Comparison of ENCODE assay signal across 18 cellular contexts in the genomic region with DNA sequence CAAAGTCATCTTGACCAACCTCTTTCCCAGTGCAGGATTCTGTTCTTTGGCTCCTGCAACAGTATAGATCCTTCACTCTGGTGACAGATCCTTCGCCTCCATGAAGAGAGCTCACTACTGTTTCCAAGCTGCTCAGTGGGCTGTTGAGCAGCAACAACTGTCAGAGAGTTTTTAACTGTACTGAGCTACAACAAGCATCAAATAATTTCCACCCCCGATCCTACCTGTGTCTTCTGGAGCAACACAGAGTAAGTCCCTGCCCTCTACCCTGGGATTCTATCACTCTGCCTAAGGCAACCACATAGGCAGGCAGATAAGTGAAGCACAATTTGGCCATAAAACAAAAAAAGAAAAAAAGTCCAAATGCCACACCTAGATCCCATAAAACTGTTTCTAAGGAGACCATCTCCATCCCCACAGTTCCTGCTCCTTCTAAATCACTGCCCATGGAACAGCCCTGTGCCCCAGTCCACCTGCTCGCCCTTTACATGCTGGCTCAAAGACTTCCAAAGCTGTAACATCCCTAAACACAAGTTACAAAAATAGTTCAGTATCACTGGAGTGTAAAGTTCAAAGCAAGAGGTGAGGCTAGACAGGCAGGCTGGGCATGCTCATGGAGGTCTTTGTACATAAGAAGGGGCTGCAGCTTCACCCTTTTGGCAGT. TPM values are rescaled to one million over a fixed set of nuclear protein-coding genes. Genes with fewer than 3 reads are reported as not detected.
DNase-seq lines count a peak whose midpoint lies in the region; ATAC-seq and TF ChIP-seq lines count a peak whose summit lies in the region.
"Had no signal": no experiment of that assay in that cellular context is flagged by ENCODE, and none has a peak within 500 bp of the region (broad histone marks: within the 10 kb centered on the region; RNA-seq: fewer than 3 reads in every experiment).

No MANE protein-coding gene starts in this region.

- ATAC-seq in body of pancreas: no peak
- peak; percentile 79 for ATAC-seq in mucosa of descending colon
- no peak for ATAC-seq in HG02759 (IDR thresholded peaks at IDR 0.05; ENCODE audit: unreplicated experiment)
- ATAC-seq in HG03175 (IDR thresholded peaks at IDR 0.05; ENCODE audit: unreplicated experiment): no peak
- ATAC-seq in HG03139 (IDR thresholded peaks at IDR 0.05; ENCODE audit: unreplicated experiment): no peak

- no peak for TF ChIP-seq CTCF in body of pancreas (IDR thresholded peaks at IDR 0.05)
- no peak for TF ChIP-seq CTCF in mucosa of descending colon (IDR thresholded peaks at IDR 0.05)
- no peak for TF ChIP-seq CTCF in transverse colon (IDR thresholded peaks at IDR 0.05)

- H3K27ac ChIP-seq in body of pancreas (peak overlapping the region in 3 of 4 donors; percentile 57 to 79 (median 65)), transverse colon (peak overlapping the region; percentile 69 to 81 (median 76))
- H3K27ac ChIP-seq: 22Rv1, HL-60 had no signal

- TF ChIP-seq POLR2A in body of pancreas (IDR thresholded peaks at IDR 0.05) (no peak), transverse colon (IDR thresholded peaks at IDR 0.05) (peak; percentile 35)

- no peak overlapping the region for H3K4me3 Mint-ChIP-seq in T-helper 2 cell treated with Interferon-gamma antibody and Interleukin-4, amounts not matched to agents 5 μg/mL and 100 μg/mL, for 36 hours
- H3K4me3 Mint-ChIP-seq: CD8-positive, alpha-beta memory T cell had no signal

- intact Hi-C loops in body of pancreas (cut with DNase I) (no loop called here), mucosa of descending colon (cut with DNase I, micrococcal nuclease) (loop anchor here in 1 of 2 donors (10.0 kb wide), 1 partner anchor 68 kb away; no protein-coding TSS in a partner anchor), transverse colon (cut with DNase I; ENCODE audit: low total_unique reads) (no loop called here)

- H3K27me3 Mint-ChIP-seq in T-helper 2 cell treated with Interferon-gamma antibody and Interleukin-4, amounts not matched to agents 5 μg/mL and 100 μg/mL, for 36 hours (ENCODE audit: low read depth): no peaks in the 10 kb centered on the region
- H3K27me3 Mint-ChIP-seq: CD8-positive, alpha-beta memory T cell had no signal

- no peak for TF ChIP-seq EP300 in transverse colon (IDR thresholded peaks at IDR 0.05; ENCODE audit: low read depth)

- H3K9me3 ChIP-seq in body of pancreas: no peaks in the 10 kb centered on the region
- no peaks in the 10 kb centered on the region for H3K9me3 ChIP-seq in mucosa of descending colon
- no peaks in the 10 kb centered on the region for H3K9me3 ChIP-seq in transverse colon

- peak overlapping the region; percentile 51 for H3K27ac Mint-ChIP-seq in T-helper 2 cell treated with Interferon-gamma antibody and Interleukin-4, amounts not matched to agents 5 μg/mL and 100 μg/mL, for 36 hours

- H3K9me3 Mint-ChIP-seq in T-helper 2 cell treated with Interferon-gamma antibody and Interleukin-4, amounts not matched to agents 5 μg/mL and 100 μg/mL, for 36 hours: no peaks in the 10 kb centered on the region
- H3K9me3 Mint-ChIP-seq: CD8-positive, alpha-beta memory T cell had no signal

- peaks cover 21% of the 10 kb centered on the region for H3K36me3 Mint-ChIP-seq in T-helper 2 cell treated with Interferon-gamma antibody and Interleukin-4, amounts not matched to agents 5 μg/mL and 100 μg/mL, for 36 hours (ENCODE audit: low read depth)

- H3K4me1 ChIP-seq in body of pancreas (peaks cover 45% of the 10 kb centered on the region), mucosa of descending colon (ENCODE audit: low read depth) (peaks cover 32% of the 10 kb centered on the region), transverse colon (peaks cover 3 to 70% (median 30%) of the 10 kb centered on the region in 4 donors)

- H3K36me3 ChIP-seq in body of pancreas (replicated peaks in 1 of 2; ENCODE audit: insufficient read depth in 1 of 2, low read depth in 2 of 2): no peaks in the 10 kb centered on the region
- H3K36me3 ChIP-seq in mucosa of descending colon (ENCODE audit: low read depth): no peaks in the 10 kb centered on the region
- peaks cover 0 to 6% (median 0%) of the 10 kb centered on the region in 4 donors for H3K36me3 ChIP-seq in transverse colon

- no peak overlapping the region for H3K4me3 ChIP-seq in body of pancreas
- H3K4me3 ChIP-seq in mucosa of descending colon: no peak overlapping the region
- peak overlapping the region in 2 of 4 donors; percentile 9 to 18 for H3K4me3 ChIP-seq in transverse colon

- WGBS in body of pancreas, 2 donors: 76 to 78% methylated on average over 3 of the region's 3 CpGs
- WGBS in transverse colon (ENCODE audit: low coverage in 1 of 2), 2 donors: 62 to 72% methylated on average over 2 to 3 of the region's 3 CpGs

- in situ Hi-C loops in transverse colon (cut with MboI; ENCODE audit: low pct_ligation_motif_present in 1 of 4, low pct_unique_long_range_greater_than_20kb in 1 of 4, low sequenced_read_pairs in 3 of 4): no loop called here

- H3K27me3 ChIP-seq in body of pancreas (no peaks in the 10 kb centered on the region), transverse colon (no peaks in the 10 kb centered on the region)

- DNase-seq in T-helper 2 cell treated with Interferon-gamma antibody and Interleukin-4, amounts not matched to agents 5 μg/mL and 100 μg/mL, for 36 hours (ENCODE audit: low spot score): no peak
- no peak for DNase-seq in T-helper 2 cell
- DNase-seq in body of pancreas: no peak
- peak in 2 of 3 donors; percentile 55 to 60 for DNase-seq in mucosa of descending colon
- peak; percentile 45 for DNase-seq in transverse colon
- DNase-seq: CD8-positive, alpha-beta memory T cell; GF-D8; H7; NCI-H1092 treated with DMSO at 0.1 percent for 48 hours; NCI-H1694 treated with DMSO at 0.1 percent for 48 hours; NCI-H446 treated with DMSO at 0.1 percent for 48 hours; NCI-H774; SIG-M5 had no signal

- peaks cover 10% of the 10 kb centered on the region for H3K4me1 Mint-ChIP-seq in T-helper 2 cell treated with Interferon-gamma antibody and Interleukin-4, amounts not matched to agents 5 μg/mL and 100 μg/mL, for 36 hours (ENCODE audit: low read depth)

RNA-seq across cellular contexts. Expression of a gene that starts 37.8 kb away (rescaled TPM):
- 100 to 1,000 TPM; 361 to 733 TPM for total RNA-seq in body of pancreas
- 1,000 to 10,000 TPM in 1 of 3 donors, 100 to 1,000 TPM in 2; 270 to 1,014 (median 289) TPM for total RNA-seq in mucosa of descending colon
- total RNA-seq in transverse colon: 1,000 to 10,000 TPM in 1 of 4 donors, 100 to 1,000 TPM in 3; 133 to 1,054 (median 474) TPM

RNA-seq across cellular contexts. Expression of a gene that starts 41.3 kb away (rescaled TPM):
- total RNA-seq in body of pancreas (10 to 100 TPM; 32.3 to 57.6 TPM), mucosa of descending colon (10 to 100 TPM; 56.1 to 93.4 (median 65.1) TPM), transverse colon (10 to 100 TPM; 20.9 to 90.0 (median 72.6) TPM)

Comparison
In these comparisons a context has a peak if more than half of its experiments do, and no peak if none do; other contexts are left out.
1. DNase-seq: peak in mucosa of descending colon (2 of 3) and transverse colon (single experiment); none in T-helper 2 cell treated with Interferon-gamma antibody and Interleukin-4, amounts not matched to agents 5 μg/mL and 100 μg/mL, for 36 hours (single experiment), T-helper 2 cell (0 of 5) and body of pancreas (0 of 4).